1 cellular context compared by ENCODE assay signal in the genomic region with DNA sequence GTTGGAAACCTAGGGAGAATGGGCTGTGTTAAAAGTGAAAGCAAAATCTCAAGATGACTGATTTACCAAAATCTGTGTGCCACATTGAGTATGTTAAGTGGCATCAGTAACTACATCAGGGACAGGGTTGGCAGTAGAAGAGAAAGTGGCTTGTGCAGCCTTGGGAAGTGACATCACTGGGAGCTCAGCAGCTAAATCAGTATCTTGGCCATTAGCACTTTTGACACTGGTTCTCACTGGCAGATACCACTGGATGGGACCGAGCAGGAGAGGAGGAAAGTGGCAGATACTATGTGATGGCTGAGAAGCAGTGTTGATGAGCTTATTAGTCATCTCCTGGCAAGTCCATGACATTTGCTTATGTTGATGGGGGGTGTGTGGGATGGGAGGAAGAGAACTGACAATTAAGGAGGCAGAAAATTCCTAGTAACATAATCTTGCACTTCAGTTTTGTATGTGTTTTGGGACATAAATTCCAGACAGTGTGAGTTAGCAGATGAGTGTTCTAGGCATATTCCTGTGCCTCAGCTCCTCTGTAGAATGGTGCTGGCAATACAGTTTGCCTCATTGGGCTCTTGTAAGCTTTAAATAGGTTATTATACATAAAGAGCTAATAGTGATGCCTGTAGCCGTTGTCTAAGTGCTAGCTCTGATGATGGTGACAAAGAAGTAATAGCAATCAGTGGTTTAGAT.
TF ChIP-seq lines count a peak whose summit lies in the region.

No MANE protein-coding gene starts in this region.

TF ChIP-seq in HEK293, 187 proteins besides CTCF, POLR2A, EP300 and RAD21 (continued from another document):
- no peak for TF ChIP-seq ZNF221 (tag by site-specific recombination; IDR thresholded peaks at IDR 0.05; ENCODE audit: borderline replicate concordance)
- TF ChIP-seq ZNF416 (tag by site-specific recombination; IDR thresholded peaks at IDR 0.05) = no peak
- TF ChIP-seq ZNF544 (tag by site-specific recombination; IDR thresholded peaks at IDR 0.05) = no peak
- no peak for TF ChIP-seq ZNF558 (tag by site-specific recombination; IDR thresholded peaks at IDR 0.05)
- TF ChIP-seq, protein P1, sequence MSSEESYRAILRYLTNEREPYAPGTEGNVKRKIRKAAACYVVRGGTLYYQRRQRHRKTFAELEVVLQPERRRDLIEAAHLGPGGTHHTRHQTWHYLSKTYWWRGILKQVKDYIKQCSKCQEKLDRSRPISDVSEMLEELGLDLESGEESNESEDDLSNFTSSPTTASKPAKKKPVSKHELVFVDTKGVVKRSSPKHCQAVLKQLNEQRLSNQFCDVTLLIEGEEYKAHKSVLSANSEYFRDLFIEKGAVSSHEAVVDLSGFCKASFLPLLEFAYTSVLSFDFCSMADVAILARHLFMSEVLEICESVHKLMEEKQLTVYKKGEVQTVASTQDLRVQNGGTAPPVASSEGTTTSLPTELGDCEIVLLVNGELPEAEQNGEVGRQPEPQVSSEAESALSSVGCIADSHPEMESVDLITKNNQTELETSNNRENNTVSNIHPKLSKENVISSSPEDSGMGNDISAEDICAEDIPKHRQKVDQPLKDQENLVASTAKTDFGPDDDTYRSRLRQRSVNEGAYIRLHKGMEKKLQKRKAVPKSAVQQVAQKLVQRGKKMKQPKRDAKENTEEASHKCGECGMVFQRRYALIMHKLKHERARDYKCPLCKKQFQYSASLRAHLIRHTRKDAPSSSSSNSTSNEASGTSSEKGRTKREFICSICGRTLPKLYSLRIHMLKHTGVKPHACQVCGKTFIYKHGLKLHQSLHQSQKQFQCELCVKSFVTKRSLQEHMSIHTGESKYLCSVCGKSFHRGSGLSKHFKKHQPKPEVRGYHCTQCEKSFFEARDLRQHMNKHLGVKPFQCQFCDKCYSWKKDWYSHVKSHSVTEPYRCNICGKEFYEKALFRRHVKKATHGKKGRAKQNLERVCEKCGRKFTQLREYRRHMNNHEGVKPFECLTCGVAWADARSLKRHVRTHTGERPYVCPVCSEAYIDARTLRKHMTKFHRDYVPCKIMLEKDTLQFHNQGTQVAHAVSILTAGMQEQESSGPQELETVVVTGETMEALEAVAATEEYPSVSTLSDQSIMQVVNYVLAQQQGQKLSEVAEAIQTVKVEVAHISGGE (tag by site-specific recombination; conservative IDR thresholded peaks at IDR 0.05; ENCODE audit: low read depth) = no peak
- no peak for TF ChIP-seq HOXC10 (CRISPR knock-in tag; IDR thresholded peaks at IDR 0.05)
- TF ChIP-seq GLI4 (tag by site-specific recombination; IDR thresholded peaks at IDR 0.05) = no peak
- TF ChIP-seq ZNF311 (tag by site-specific recombination; IDR thresholded peaks at IDR 0.05; ENCODE audit: borderline replicate concordance) = no peak
- TF ChIP-seq, protein P2, sequence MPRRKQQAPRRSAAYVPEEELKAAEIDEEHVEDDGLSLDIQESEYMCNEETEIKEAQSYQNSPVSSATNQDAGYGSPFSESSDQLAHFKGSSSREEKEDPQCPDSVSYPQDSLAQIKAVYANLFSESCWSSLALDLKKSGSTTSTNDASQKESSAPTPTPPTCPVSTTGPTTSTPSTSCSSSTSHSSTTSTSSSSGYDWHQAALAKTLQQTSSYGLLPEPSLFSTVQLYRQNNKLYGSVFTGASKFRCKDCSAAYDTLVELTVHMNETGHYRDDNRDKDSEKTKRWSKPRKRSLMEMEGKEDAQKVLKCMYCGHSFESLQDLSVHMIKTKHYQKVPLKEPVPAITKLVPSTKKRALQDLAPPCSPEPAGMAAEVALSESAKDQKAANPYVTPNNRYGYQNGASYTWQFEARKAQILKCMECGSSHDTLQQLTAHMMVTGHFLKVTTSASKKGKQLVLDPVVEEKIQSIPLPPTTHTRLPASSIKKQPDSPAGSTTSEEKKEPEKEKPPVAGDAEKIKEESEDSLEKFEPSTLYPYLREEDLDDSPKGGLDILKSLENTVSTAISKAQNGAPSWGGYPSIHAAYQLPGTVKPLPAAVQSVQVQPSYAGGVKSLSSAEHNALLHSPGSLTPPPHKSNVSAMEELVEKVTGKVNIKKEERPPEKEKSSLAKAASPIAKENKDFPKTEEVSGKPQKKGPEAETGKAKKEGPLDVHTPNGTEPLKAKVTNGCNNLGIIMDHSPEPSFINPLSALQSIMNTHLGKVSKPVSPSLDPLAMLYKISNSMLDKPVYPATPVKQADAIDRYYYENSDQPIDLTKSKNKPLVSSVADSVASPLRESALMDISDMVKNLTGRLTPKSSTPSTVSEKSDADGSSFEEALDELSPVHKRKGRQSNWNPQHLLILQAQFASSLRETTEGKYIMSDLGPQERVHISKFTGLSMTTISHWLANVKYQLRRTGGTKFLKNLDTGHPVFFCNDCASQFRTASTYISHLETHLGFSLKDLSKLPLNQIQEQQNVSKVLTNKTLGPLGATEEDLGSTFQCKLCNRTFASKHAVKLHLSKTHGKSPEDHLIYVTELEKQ (tag by site-specific recombination; IDR thresholded peaks at IDR 0.05; ENCODE audit: borderline replicate concordance) = 0 out of 2 replicates have a peak, but pooled peaks have one; percentile 41
- no peak for TF ChIP-seq ZNF629 (tag by site-specific recombination; IDR thresholded peaks at IDR 0.05)
- TF ChIP-seq ZBTB17 (tag by site-specific recombination; IDR thresholded peaks at IDR 0.05) = peak; percentile 48; the same call in 1 of the 2 replicates
- no peak for TF ChIP-seq ZNF701 (tag by site-specific recombination; IDR thresholded peaks at IDR 0.05)
- peak; percentile 57; the same call in 1 of the 2 replicates for TF ChIP-seq GFI1B (tag by site-specific recombination; IDR thresholded peaks at IDR 0.05)
- no peak for TF ChIP-seq ZFP37 (tag by site-specific recombination; IDR thresholded peaks at IDR 0.05)
- no peak for TF ChIP-seq ZNF16 (tag by site-specific recombination; IDR thresholded peaks at IDR 0.05; ENCODE audit: low read depth)
- TF ChIP-seq KLF9 (tag by site-specific recombination; IDR thresholded peaks at IDR 0.05; ENCODE audit: low read depth) = peak; percentile 27; the same call in 1 of the 2 replicates
- no peak for TF ChIP-seq TCF7L2 (IDR thresholded peaks at IDR 0.05; ENCODE audit: borderline replicate concordance, low read depth, low read length)
- TF ChIP-seq ZNF341 (tag by site-specific recombination; IDR thresholded peaks at IDR 0.05; ENCODE audit: low read depth) = no peak
- no peak for TF ChIP-seq ZNF549 (tag by site-specific recombination; IDR thresholded peaks at IDR 0.05)
- TF ChIP-seq, protein P3, sequence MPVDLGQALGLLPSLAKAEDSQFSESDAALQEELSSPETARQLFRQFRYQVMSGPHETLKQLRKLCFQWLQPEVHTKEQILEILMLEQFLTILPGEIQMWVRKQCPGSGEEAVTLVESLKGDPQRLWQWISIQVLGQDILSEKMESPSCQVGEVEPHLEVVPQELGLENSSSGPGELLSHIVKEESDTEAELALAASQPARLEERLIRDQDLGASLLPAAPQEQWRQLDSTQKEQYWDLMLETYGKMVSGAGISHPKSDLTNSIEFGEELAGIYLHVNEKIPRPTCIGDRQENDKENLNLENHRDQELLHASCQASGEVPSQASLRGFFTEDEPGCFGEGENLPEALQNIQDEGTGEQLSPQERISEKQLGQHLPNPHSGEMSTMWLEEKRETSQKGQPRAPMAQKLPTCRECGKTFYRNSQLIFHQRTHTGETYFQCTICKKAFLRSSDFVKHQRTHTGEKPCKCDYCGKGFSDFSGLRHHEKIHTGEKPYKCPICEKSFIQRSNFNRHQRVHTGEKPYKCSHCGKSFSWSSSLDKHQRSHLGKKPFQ (tag by site-specific recombination; IDR thresholded peaks at IDR 0.05) = no peak
- TF ChIP-seq, protein P4, sequence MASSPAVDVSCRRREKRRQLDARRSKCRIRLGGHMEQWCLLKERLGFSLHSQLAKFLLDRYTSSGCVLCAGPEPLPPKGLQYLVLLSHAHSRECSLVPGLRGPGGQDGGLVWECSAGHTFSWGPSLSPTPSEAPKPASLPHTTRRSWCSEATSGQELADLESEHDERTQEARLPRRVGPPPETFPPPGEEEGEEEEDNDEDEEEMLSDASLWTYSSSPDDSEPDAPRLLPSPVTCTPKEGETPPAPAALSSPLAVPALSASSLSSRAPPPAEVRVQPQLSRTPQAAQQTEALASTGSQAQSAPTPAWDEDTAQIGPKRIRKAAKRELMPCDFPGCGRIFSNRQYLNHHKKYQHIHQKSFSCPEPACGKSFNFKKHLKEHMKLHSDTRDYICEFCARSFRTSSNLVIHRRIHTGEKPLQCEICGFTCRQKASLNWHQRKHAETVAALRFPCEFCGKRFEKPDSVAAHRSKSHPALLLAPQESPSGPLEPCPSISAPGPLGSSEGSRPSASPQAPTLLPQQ (tag by site-specific recombination; IDR thresholded peaks at IDR 0.05) = peak; percentile 41; the same call in 1 of the 2 replicates
- peak; percentile 82 for TF ChIP-seq WT1 (tag by site-specific recombination; IDR thresholded peaks at IDR 0.05)
- no peak for TF ChIP-seq ZNF585B (tag by site-specific recombination; IDR thresholded peaks at IDR 0.05)
- TF ChIP-seq ZNF2 (tag by site-specific recombination; IDR thresholded peaks at IDR 0.05) = peak; percentile 22; the same call in 1 of the 2 replicates
- TF ChIP-seq ZNF23 (tag by site-specific recombination; IDR thresholded peaks at IDR 0.05; ENCODE audit: borderline replicate concordance) = no peak
- no peak for TF ChIP-seq ZNF501 (tag by site-specific recombination; IDR thresholded peaks at IDR 0.05)
- TF ChIP-seq ZNF423 (tag by site-specific recombination; IDR thresholded peaks at IDR 0.05) = no peak
- TF ChIP-seq FEZF1 (tag by site-specific recombination; IDR thresholded peaks at IDR 0.05) = no peak
- no peak for TF ChIP-seq HOXA7 (CRISPR knock-in tag; IDR thresholded peaks at IDR 0.05; ENCODE audit: borderline replicate concordance)
- TF ChIP-seq KLF1 (tag by site-specific recombination; IDR thresholded peaks at IDR 0.05) = no peak
- no peak for TF ChIP-seq ZNF791 (tag by site-specific recombination; IDR thresholded peaks at IDR 0.05)
- no peak for TF ChIP-seq RBAK (tag by site-specific recombination; IDR thresholded peaks at IDR 0.05)
- no peak for TF ChIP-seq ZNF571 (tag by site-specific recombination; IDR thresholded peaks at IDR 0.05)
- TF ChIP-seq TRIM28 (IDR thresholded peaks at IDR 0.05; ENCODE audit: borderline replicate concordance, low read length) = 0 out of 2 replicates have a peak, but pooled peaks have one; percentile 30
- TF ChIP-seq ZNF280D (tag by site-specific recombination; IDR thresholded peaks at IDR 0.05) = no peak
- TF ChIP-seq SP7 (tag by site-specific recombination; IDR thresholded peaks at IDR 0.05) = peak; percentile 97
- no peak for TF ChIP-seq SALL2 (tag by site-specific recombination; IDR thresholded peaks at IDR 0.05; ENCODE audit: borderline replicate concordance)
- no peak for TF ChIP-seq KLF8 (tag by site-specific recombination; IDR thresholded peaks at IDR 0.05)
- no peak for TF ChIP-seq ZNF274 (IDR thresholded peaks at IDR 0.05; ENCODE audit: low read length)
- TF ChIP-seq ZNF274 (tag by site-specific recombination; IDR thresholded peaks at IDR 0.05; ENCODE audit: borderline replicate concordance) = no peak
- TF ChIP-seq ZNF121 (tag by site-specific recombination; IDR thresholded peaks at IDR 0.05) = no peak
